1 cellular context compared by ENCODE assay signal in the genomic region with DNA sequence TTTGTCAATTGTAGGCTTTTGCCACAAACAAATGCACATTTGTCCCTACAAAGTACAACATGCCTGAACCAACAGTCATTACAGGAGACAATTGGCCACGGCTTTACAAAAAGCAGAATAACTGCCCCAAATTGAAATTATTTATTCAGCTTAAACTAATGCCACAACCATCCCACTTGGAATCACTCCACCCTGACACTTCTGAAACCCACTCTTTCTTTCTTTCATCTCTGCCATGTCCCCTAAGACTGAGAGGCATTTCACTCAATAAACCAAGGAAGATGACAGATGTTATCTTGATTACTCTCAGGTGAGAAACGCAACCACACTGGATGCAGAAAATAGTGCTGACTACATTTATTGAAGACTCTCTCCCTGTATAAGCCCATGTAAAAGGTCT.
TF ChIP-seq lines count a peak whose summit lies in the region.

No MANE protein-coding gene starts in this region.

TF ChIP-seq in HCT116, 20 proteins besides CTCF, POLR2A, EP300 and RAD21:
- TF ChIP-seq EZH2 (IDR thresholded peaks at IDR 0.05) = no peak
- TF ChIP-seq, protein P1, sequence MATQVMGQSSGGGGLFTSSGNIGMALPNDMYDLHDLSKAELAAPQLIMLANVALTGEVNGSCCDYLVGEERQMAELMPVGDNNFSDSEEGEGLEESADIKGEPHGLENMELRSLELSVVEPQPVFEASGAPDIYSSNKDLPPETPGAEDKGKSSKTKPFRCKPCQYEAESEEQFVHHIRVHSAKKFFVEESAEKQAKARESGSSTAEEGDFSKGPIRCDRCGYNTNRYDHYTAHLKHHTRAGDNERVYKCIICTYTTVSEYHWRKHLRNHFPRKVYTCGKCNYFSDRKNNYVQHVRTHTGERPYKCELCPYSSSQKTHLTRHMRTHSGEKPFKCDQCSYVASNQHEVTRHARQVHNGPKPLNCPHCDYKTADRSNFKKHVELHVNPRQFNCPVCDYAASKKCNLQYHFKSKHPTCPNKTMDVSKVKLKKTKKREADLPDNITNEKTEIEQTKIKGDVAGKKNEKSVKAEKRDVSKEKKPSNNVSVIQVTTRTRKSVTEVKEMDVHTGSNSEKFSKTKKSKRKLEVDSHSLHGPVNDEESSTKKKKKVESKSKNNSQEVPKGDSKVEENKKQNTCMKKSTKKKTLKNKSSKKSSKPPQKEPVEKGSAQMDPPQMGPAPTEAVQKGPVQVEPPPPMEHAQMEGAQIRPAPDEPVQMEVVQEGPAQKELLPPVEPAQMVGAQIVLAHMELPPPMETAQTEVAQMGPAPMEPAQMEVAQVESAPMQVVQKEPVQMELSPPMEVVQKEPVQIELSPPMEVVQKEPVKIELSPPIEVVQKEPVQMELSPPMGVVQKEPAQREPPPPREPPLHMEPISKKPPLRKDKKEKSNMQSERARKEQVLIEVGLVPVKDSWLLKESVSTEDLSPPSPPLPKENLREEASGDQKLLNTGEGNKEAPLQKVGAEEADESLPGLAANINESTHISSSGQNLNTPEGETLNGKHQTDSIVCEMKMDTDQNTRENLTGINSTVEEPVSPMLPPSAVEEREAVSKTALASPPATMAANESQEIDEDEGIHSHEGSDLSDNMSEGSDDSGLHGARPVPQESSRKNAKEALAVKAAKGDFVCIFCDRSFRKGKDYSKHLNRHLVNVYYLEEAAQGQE (IDR thresholded peaks at IDR 0.05; ENCODE audit: low read depth) = no peak
- no peak for TF ChIP-seq TCF7L2 (IDR thresholded peaks at IDR 0.05; ENCODE audit: borderline replicate concordance, extremely low read depth, insufficient read depth, insufficient read length)
- no peak for TF ChIP-seq CEBPB (IDR thresholded peaks at IDR 0.05; ENCODE audit: low read depth)
- TF ChIP-seq EZH2phosphoT487 (IDR thresholded peaks at IDR 0.05; ENCODE audit: borderline replicate concordance) = no peak
- TF ChIP-seq SIN3A (IDR thresholded peaks at IDR 0.05; ENCODE audit: low read depth) = no peak
- TF ChIP-seq, protein P2, sequence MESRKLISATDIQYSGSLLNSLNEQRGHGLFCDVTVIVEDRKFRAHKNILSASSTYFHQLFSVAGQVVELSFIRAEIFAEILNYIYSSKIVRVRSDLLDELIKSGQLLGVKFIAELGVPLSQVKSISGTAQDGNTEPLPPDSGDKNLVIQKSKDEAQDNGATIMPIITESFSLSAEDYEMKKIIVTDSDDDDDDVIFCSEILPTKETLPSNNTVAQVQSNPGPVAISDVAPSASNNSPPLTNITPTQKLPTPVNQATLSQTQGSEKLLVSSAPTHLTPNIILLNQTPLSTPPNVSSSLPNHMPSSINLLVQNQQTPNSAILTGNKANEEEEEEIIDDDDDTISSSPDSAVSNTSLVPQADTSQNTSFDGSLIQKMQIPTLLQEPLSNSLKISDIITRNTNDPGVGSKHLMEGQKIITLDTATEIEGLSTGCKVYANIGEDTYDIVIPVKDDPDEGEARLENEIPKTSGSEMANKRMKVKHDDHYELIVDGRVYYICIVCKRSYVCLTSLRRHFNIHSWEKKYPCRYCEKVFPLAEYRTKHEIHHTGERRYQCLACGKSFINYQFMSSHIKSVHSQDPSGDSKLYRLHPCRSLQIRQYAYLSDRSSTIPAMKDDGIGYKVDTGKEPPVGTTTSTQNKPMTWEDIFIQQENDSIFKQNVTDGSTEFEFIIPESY (IDR thresholded peaks at IDR 0.05; ENCODE audit: extremely low read depth, insufficient replicate concordance, low read length) = no peak
- TF ChIP-seq SRF (IDR thresholded peaks at IDR 0.05; ENCODE audit: low read depth) = no peak
TF ChIP-seq in HCT116: peak in this region for 0.
